Comparison of ENCODE assay signal across 12 cellular contexts in the genomic region with DNA sequence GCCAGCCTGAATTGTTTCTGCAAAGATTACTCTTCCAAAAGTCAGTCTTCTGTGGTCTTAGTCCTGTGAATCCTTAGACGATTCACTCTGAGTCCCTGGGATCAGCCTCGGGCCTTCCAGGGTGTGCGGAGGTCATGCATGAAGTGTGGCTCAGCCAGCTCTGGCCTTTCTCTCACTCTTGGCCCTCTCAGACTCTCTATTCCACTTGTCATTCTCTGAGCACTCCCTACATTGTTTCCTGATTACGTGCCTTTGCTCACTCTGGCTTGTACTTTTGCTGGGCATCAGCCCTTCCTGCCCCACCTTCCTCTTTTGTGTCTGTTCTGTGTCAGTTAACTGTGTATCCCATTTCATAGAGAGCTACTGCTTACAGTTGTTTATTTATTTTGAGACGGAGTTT. TPM values are rescaled to one million over a fixed set of nuclear protein-coding genes. Genes with fewer than 3 reads are reported as not detected.
A peak's percentile ranks its signal among the peaks of the same experiment; 100 is the strongest.
DNase-seq lines count a peak whose midpoint lies in the region; ATAC-seq, FAIRE-seq and TF ChIP-seq lines count a peak whose summit lies in the region.
"Had no signal": no experiment of that assay in that cellular context is flagged by ENCODE, and none has a peak within 500 bp of the region (broad histone marks: within the 10 kb centered on the region; RNA-seq: fewer than 3 reads in every experiment).

No MANE protein-coding gene starts in this region.

- H3K9me3 ChIP-seq in small intestine (ENCODE audit: control insufficient read depth, low read depth) = no peaks in the 10 kb centered on the region

- no peak overlapping the region for H3K4me3 Mint-ChIP-seq in natural killer cell
- H3K4me3 Mint-ChIP-seq: nephron; T-helper 2 cell treated with Interferon-gamma antibody and Interleukin-4, amounts not matched to agents 5 μg/mL and 100 μg/mL, for 36 hours had no signal

- H3K27me3 ChIP-seq in small intestine (ENCODE audit: control insufficient read depth in 2 of 2, insufficient read depth in 2 of 2, low read length in 2 of 2) = no peaks in the 10 kb centered on the region

- FAIRE-seq in small intestine (lab: Jason Lieb, UNC) = no peak
- FAIRE-seq: K562 had no signal

- intact Hi-C loops in natural killer cell (cut with micrococcal nuclease) = no loop called here

- peaks cover 0 to 2% of the 10 kb centered on the region in 2 donors for H3K36me3 ChIP-seq in small intestine (ENCODE audit: control insufficient read depth in 2 of 2, insufficient read depth in 2 of 2, low read length in 2 of 2)

- H3K36me3 Mint-ChIP-seq in natural killer cell = no peaks in the 10 kb centered on the region

- no peak overlapping the region for H3K4me3 ChIP-seq in fibroblast of pulmonary artery (replicated peaks; ENCODE audit: low read depth, low read length)
- H3K4me3 ChIP-seq in small intestine (ENCODE audit: low read depth in 1 of 2, low read length in 2 of 2) = no peak overlapping the region
- H3K4me3 ChIP-seq: K562 had no signal

- TF ChIP-seq CTCF in fibroblast of pulmonary artery (IDR thresholded peaks at IDR 0.05; ENCODE audit: low read length, missing control alignments) (no peak), omental fat pad (IDR thresholded peaks at IDR 0.05) (no peak), natural killer cell (IDR thresholded peaks at IDR 0.05) (no peak)

- no peaks in the 10 kb centered on the region for H3K9me3 Mint-ChIP-seq in natural killer cell
- H3K9me3 Mint-ChIP-seq: nephron; T-helper 2 cell treated with Interferon-gamma antibody and Interleukin-4, amounts not matched to agents 5 μg/mL and 100 μg/mL, for 36 hours had no signal

- H3K4me1 Mint-ChIP-seq in natural killer cell = peaks cover 73 to 85% of the 10 kb centered on the region in 2 donors

- peak overlapping the region in 1 of 2 donors; percentile 37 for H3K27ac Mint-ChIP-seq in natural killer cell
- H3K27ac Mint-ChIP-seq: T-helper 2 cell treated with Interferon-gamma antibody and Interleukin-4, amounts not matched to agents 5 μg/mL and 100 μg/mL, for 36 hours had no signal

- no peaks in the 10 kb centered on the region for H3K27me3 Mint-ChIP-seq in natural killer cell (ENCODE audit: low read depth in 2 of 2)

- ATAC-seq in omental fat pad (ENCODE audit: low FRiP score) (peak; percentile 67), natural killer cell (no peak)
- ATAC-seq: K562 had no signal

- 64 to 91% (median 84%) methylated on average over 5 of the region's 5 CpGs for WGBS in small intestine, 3 donors

- peak overlapping the region in 1 of 2 donors; percentile 24 for H3K27ac ChIP-seq in small intestine (ENCODE audit: low read depth in 1 of 2, low read length in 1 of 2)

- peaks cover 9 to 16% of the 10 kb centered on the region in 2 donors for H3K4me1 ChIP-seq in small intestine (ENCODE audit: control insufficient read depth in 2 of 2, insufficient read depth in 1 of 2, low read depth in 1 of 2, low read length in 1 of 2)

- peak; percentile 3 for DNase-seq in COLO668 (lab: John Stamatoyannopoulos, UW; ENCODE audit: unreplicated experiment)
- DNase-seq in NCI-H748 (lab: John Stamatoyannopoulos, UW; ENCODE audit: unreplicated experiment) = peak; percentile 12
- DNase-seq in fibroblast of pulmonary artery (ENCODE audit: low read depth) = peak; percentile 81
- no peak for DNase-seq in omental fat pad (ENCODE audit: low spot score)
- DNase-seq in foreskin melanocyte = no peak
- no peak for DNase-seq in natural killer cell
- no peak for DNase-seq in amniotic stem cell (lab: John Stamatoyannopoulos, UW)
- DNase-seq in small intestine = no peak
- DNase-seq: central memory CD4-positive, alpha-beta T cell had no signal

RNA-seq across cellular contexts. Expression of a gene that starts 36.0 kb away (rescaled TPM):
- total RNA-seq in omental fat pad = 10 to 100 TPM; 38.6 to 49.5 (median 47.2) TPM
- total RNA-seq in natural killer cell = 10 to 100 TPM; 71.0 to 87.2 (median 74.3) TPM
- 10 to 100 TPM; 26.7 to 35.8 (median 28.9) TPM for polyA plus RNA-seq in small intestine

Comparison
In these comparisons a context has a peak if more than half of its experiments do, and no peak if none do; other contexts are left out.
1. DNase-seq: peak in COLO668 (single experiment), NCI-H748 (single experiment) and fibroblast of pulmonary artery (single experiment); none in omental fat pad (single experiment), foreskin melanocyte (single experiment), natural killer cell (single experiment), amniotic stem cell (single experiment) and small intestine (single experiment).